ENCODE assay signal across 14 cellular contexts in the genomic region with DNA sequence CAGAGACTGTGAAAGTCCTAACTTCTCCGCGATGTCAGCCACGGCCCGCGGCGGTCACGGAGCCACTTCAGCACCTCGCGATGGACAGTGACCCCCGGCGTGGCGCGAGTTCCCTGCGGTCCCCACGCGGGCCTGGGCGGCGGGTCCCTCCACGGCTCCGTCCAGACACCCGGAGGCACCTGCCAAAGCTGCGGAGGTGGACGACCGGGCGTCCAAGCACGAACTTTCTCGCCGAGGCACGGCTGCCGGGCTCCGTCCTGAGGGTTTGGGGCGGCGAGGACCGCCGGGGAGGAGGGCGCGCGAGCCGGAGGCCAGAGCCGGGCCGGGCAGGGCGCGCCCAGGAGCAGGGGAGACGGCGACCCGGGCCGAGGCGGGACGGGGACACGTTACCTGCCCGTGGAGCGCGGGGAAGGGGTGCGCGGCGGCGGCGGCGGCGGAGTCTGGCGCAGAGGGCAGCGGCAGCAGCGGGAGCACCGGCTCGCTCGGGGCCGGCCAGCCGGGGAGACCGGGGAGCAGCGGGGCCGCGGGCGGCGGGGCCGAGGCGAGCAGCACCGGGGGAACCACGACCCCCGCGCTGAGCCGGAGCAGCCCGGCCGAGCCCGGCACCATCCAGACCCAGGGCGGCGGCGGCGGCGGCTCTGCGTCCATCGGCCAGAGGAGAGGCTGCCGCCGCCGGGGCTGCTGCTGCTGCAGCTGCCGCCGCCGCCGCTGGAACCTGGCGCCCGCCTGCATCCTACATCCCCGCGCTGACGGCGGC. TPM values are rescaled to one million over a fixed set of nuclear protein-coding genes. Genes with fewer than 3 reads are reported as not detected.
DNase-seq lines count a peak whose midpoint lies in the region; ATAC-seq and TF ChIP-seq lines count a peak whose summit lies in the region.
"Had no signal": no experiment of that assay in that cellular context is flagged by ENCODE, and none has a peak within 500 bp of the region (broad histone marks: within the 10 kb centered on the region; RNA-seq: fewer than 3 reads in every experiment).

No MANE protein-coding gene starts in this region.

- ATAC-seq in HG03025 (IDR thresholded peaks at IDR 0.05; ENCODE audit: low FRiP score, unreplicated experiment): no peak

- peak overlapping the region; percentile 72 for H3K4me3 ChIP-seq in iPS-20b (ENCODE audit: low read length)
- peak overlapping the region in 6 of 8 donors; percentile 16 to 62 (median 32) for H3K4me3 ChIP-seq in spleen
- H3K4me3 ChIP-seq: colonic mucosa had no signal

- H3K9ac ChIP-seq in iPS-20b (ENCODE audit: low read depth, low read length): peak overlapping the region; percentile 18; the same call in 1 of the 2 replicates

- H3K27me3 Mint-ChIP-seq in activated CD4-positive, alpha-beta T cell treated with anti-CD3 and anti-CD28 coated beads, Interleukin-2, amount 10 ng/mL, durations not matched to agents 24 days and 14 days: peaks cover 35% of the 10 kb centered on the region
- H3K27me3 Mint-ChIP-seq in activated CD4-positive, alpha-beta T cell treated with anti-CD3 and anti-CD28 coated beads, Interleukin-2, amount 10 ng/mL, durations not matched to agents 7 days and 5 days: peaks cover 38% of the 10 kb centered on the region

- CTCF ChIA-PET in activated CD4-positive, alpha-beta T cell treated with anti-CD3 and anti-CD28 coated beads, Interleukin-2, amount 10 ng/mL, durations not matched to agents 7 days and 5 days (lab: Charles Lee): interaction anchor here (0.6 kb wide), 1 partner anchor 735 kb away, joined by 3 read pairs; no protein-coding TSS in a partner anchor

- TF ChIP-seq CTCF in VCaP (conservative IDR thresholded peaks at IDR 0.05) (no peak), spleen (IDR thresholded peaks at IDR 0.05 in 8 of 11, conservative IDR thresholded peaks at IDR 0.05 in 3 of 11) (no peak)

- H3K4me3 Mint-ChIP-seq in activated CD4-positive, alpha-beta T cell treated with anti-CD3 and anti-CD28 coated beads, Interleukin-2, amount 10 ng/mL, durations not matched to agents 24 days and 14 days: peak overlapping the region; percentile 40
- H3K4me3 Mint-ChIP-seq in activated CD4-positive, alpha-beta T cell treated with anti-CD3 and anti-CD28 coated beads, Interleukin-2, amount 10 ng/mL, durations not matched to agents 7 days and 5 days: no peak overlapping the region

- no peaks in the 10 kb centered on the region for H3K4me1 Mint-ChIP-seq in activated CD4-positive, alpha-beta T cell treated with anti-CD3 and anti-CD28 coated beads, Interleukin-2, amount 10 ng/mL, durations not matched to agents 24 days and 14 days
- H3K4me1 Mint-ChIP-seq in activated CD4-positive, alpha-beta T cell treated with anti-CD3 and anti-CD28 coated beads, Interleukin-2, amount 10 ng/mL, durations not matched to agents 7 days and 5 days: peaks cover 5% of the 10 kb centered on the region

- H3K36me3 ChIP-seq in iPS-20b (ENCODE audit: insufficient read depth, low read depth, low read length) (peaks cover 9% of the 10 kb centered on the region; the same call in 1 of the 2 replicates), spleen (no peaks in the 10 kb centered on the region)
- H3K36me3 ChIP-seq: colonic mucosa had no signal

- intact Hi-C loops in activated CD4-positive, alpha-beta T cell treated with anti-CD3 and anti-CD28 coated beads, Interleukin-2, amount 10 ng/mL, durations not matched to agents 24 days and 14 days (cut with micrococcal nuclease): no loop called here
- intact Hi-C loops in spleen (cut with DNase I; ENCODE audit: low total_unique reads): no loop called here

- 4 to 7% (median 6%) methylated on average over 43 to 104 of the region's 104 CpGs for WGBS in spleen, 5 donors

- no peaks in the 10 kb centered on the region for H3K36me3 Mint-ChIP-seq in activated CD4-positive, alpha-beta T cell treated with anti-CD3 and anti-CD28 coated beads, Interleukin-2, amount 10 ng/mL, durations not matched to agents 24 days and 14 days (ENCODE audit: low read depth)
- H3K36me3 Mint-ChIP-seq in activated CD4-positive, alpha-beta T cell treated with anti-CD3 and anti-CD28 coated beads, Interleukin-2, amount 10 ng/mL, durations not matched to agents 7 days and 5 days (ENCODE audit: low read depth): no peaks in the 10 kb centered on the region

- no peak for TF ChIP-seq POLR2A in spleen (IDR thresholded peaks at IDR 0.05)

- H3K27ac ChIP-seq in VCaP (peak overlapping the region; percentile 63), iPS-20b (ENCODE audit: low read length) (no peak overlapping the region), spleen (no peak overlapping the region)
- H3K27ac ChIP-seq: colonic mucosa had no signal

- H3K4me1 ChIP-seq in iPS-20b (ENCODE audit: insufficient read depth, low read length) (peaks cover 6% of the 10 kb centered on the region; the same call in 1 of the 2 replicates), spleen (peaks cover 3 to 24% (median 19%) of the 10 kb centered on the region in 6 donors)
- H3K4me1 ChIP-seq: colonic mucosa had no signal

- peak; percentile 60 for DNase-seq in activated CD4-positive, alpha-beta T cell treated with anti-CD3 and anti-CD28 coated beads, Interleukin-2, amount 10 ng/mL, durations not matched to agents 24 days and 14 days
- DNase-seq in activated CD4-positive, alpha-beta T cell treated with anti-CD3 and anti-CD28 coated beads, Interleukin-2, amount 10 ng/mL, durations not matched to agents 7 days and 5 days: no peak
- DNase-seq in spleen: peak; percentile 74
- DNase-seq in HuH-7.5 (ENCODE audit: low spot score): no peak
- no peak for DNase-seq in stimulated activated CD4-positive, alpha-beta T cell treated with anti-CD3 and anti-CD28 coated beads, Interleukin-2, amount 100 ng/mL, for 48 hours
- DNase-seq: activated gamma-delta T cell treated with Interleukin-2 at 50 U/mL for 16 hours, colonic mucosa, NCI-H446 treated with DMSO at 0.1 percent for 48 hours, SIG-M5 had no signal

- POLR2A ChIA-PET in activated CD4-positive, alpha-beta T cell treated with anti-CD3 and anti-CD28 coated beads, Interleukin-2, amount 10 ng/mL, durations not matched to agents 7 days and 5 days (lab: Charles Lee): no interaction called here

- H3K27ac Mint-ChIP-seq in activated CD4-positive, alpha-beta T cell treated with anti-CD3 and anti-CD28 coated beads, Interleukin-2, amount 10 ng/mL, durations not matched to agents 24 days and 14 days: no peak overlapping the region
- H3K27ac Mint-ChIP-seq in activated CD4-positive, alpha-beta T cell treated with anti-CD3 and anti-CD28 coated beads, Interleukin-2, amount 10 ng/mL, durations not matched to agents 7 days and 5 days: no peak overlapping the region

- no peaks in the 10 kb centered on the region for H3K9me3 ChIP-seq in iPS-20b (ENCODE audit: insufficient read depth, low read depth, low read length)
- H3K9me3 ChIP-seq in spleen: no peaks in the 10 kb centered on the region
- H3K9me3 ChIP-seq: colonic mucosa had no signal

- no peaks in the 10 kb centered on the region for H3K9me3 Mint-ChIP-seq in activated CD4-positive, alpha-beta T cell treated with anti-CD3 and anti-CD28 coated beads, Interleukin-2, amount 10 ng/mL, durations not matched to agents 24 days and 14 days
- H3K9me3 Mint-ChIP-seq in activated CD4-positive, alpha-beta T cell treated with anti-CD3 and anti-CD28 coated beads, Interleukin-2, amount 10 ng/mL, durations not matched to agents 7 days and 5 days: no peaks in the 10 kb centered on the region

- H3K27me3 ChIP-seq in iPS-20b (ENCODE audit: insufficient read depth, low read length): peaks cover 27% of the 10 kb centered on the region
- H3K27me3 ChIP-seq in spleen (replicated peaks in 1 of 7): peaks cover 0 to 92% (median 39%) of the 10 kb centered on the region in 7 donors

RNA-seq across cellular contexts. Expression of a gene that starts 0.4 kb away (rescaled TPM):
- total RNA-seq in activated CD4-positive, alpha-beta T cell treated with anti-CD3 and anti-CD28 coated beads, Interleukin-2, amount 10 ng/mL, durations not matched to agents 24 days and 14 days: not detected in 2 replicates
- not detected for total RNA-seq in activated CD4-positive, alpha-beta T cell treated with anti-CD3 and anti-CD28 coated beads, Interleukin-2, amount 10 ng/mL, durations not matched to agents 7 days and 5 days
- 1 to 10 TPM in 1 of 7 donors, under 1 TPM in 4, not detected in 2; 0.17 to 1.2 (median 0.38) TPM for total RNA-seq in spleen
- polyA plus RNA-seq in spleen: under 1 TPM in 2 of 3 donors, not detected in 1; 0.03 to 0.11 TPM
- total RNA-seq: colonic mucosa, glomerular endothelial cell, LHCN-M2 had no signal

Comparison
In these comparisons a context has a peak if more than half of its experiments do, and no peak if none do; other contexts are left out.
1. DNase-seq: peak in activated CD4-positive, alpha-beta T cell treated with anti-CD3 and anti-CD28 coated beads, Interleukin-2, amount 10 ng/mL, durations not matched to agents 24 days and 14 days (single experiment) and spleen (single experiment); none in activated CD4-positive, alpha-beta T cell treated with anti-CD3 and anti-CD28 coated beads, Interleukin-2, amount 10 ng/mL, durations not matched to agents 7 days and 5 days (single experiment), HuH-7.5 (single experiment) and stimulated activated CD4-positive, alpha-beta T cell treated with anti-CD3 and anti-CD28 coated beads, Interleukin-2, amount 100 ng/mL, for 48 hours (0 of 2).